ENCODE assay signal across 11 cellular contexts in the genomic region with DNA sequence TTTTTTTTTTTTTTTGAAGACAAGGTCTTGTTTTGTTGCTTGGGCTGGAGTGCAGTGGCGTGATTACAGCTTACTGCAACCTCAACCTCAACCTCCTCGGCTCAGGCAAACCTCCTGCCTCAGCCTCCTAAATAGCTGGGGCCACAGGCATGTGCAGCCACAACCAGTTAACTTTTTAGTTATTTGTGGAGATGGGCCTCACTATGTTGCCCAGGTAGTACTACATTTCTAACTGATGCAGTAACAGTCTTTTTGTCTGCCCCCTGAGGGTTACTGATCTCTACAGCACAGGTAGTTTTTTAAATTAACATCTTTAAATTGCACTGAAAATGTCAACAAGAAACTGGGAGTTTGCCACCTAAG. TPM values are rescaled to one million over a fixed set of nuclear protein-coding genes. Genes with fewer than 3 reads are reported as not detected.
DNase-seq lines count a peak whose midpoint lies in the region; ATAC-seq and TF ChIP-seq lines count a peak whose summit lies in the region.
"Had no signal": no experiment of that assay in that cellular context is flagged by ENCODE, and none has a peak within 500 bp of the region (broad histone marks: within the 10 kb centered on the region; RNA-seq: fewer than 3 reads in every experiment).

No MANE protein-coding gene starts in this region.

- H3K9me3 Mint-ChIP-seq in CD4-positive, alpha-beta memory T cell = no peaks in the 10 kb centered on the region

- no peaks in the 10 kb centered on the region for H3K27me3 Mint-ChIP-seq in CD4-positive, alpha-beta memory T cell
- no peaks in the 10 kb centered on the region for H3K27me3 Mint-ChIP-seq in T-helper 17 cell

- H3K27ac Mint-ChIP-seq in CD4-positive, alpha-beta memory T cell = peak overlapping the region in 5 of 7 donors; percentile 35 to 98 (median 81)
- H3K27ac Mint-ChIP-seq in T-helper 17 cell = peak overlapping the region; percentile 93

- H3K27me3 ChIP-seq in CD4-positive, alpha-beta memory T cell (ENCODE audit: insufficient read depth, low read length) = no peaks in the 10 kb centered on the region
- H3K27me3 ChIP-seq in left lung = no peaks in the 10 kb centered on the region
- no peaks in the 10 kb centered on the region for H3K27me3 ChIP-seq in adrenal gland
- H3K27me3 ChIP-seq: colonic mucosa had no signal

- TF ChIP-seq CTCF in 22Rv1 (IDR thresholded peaks at IDR 0.05) = no peak
- no peak for TF ChIP-seq CTCF in left lung (IDR thresholded peaks at IDR 0.05)
- no peak for TF ChIP-seq CTCF in adrenal gland (IDR thresholded peaks at IDR 0.05)

- CTCF ChIA-PET in CD4-positive, alpha-beta memory T cell (lab: Charles Lee; ENCODE audit: partially characterized antibody) = no interaction called here

- peaks cover 36 to 72% (median 51%) of the 10 kb centered on the region in 4 donors for H3K4me1 Mint-ChIP-seq in CD4-positive, alpha-beta memory T cell
- peaks cover 47% of the 10 kb centered on the region for H3K4me1 Mint-ChIP-seq in T-helper 17 cell

- WGBS in adrenal gland, 4 donors = 89 to 98% (median 94%) methylated on average over 2 of the region's 2 CpGs

- POLR2A ChIA-PET in CD4-positive, alpha-beta memory T cell (lab: Charles Lee; ENCODE audit: partially characterized antibody) = interaction anchor here (0.6 to 0.8 kb wide), 2 partner anchors 165 to 1708 kb away, joined by 3 to 4 read pairs; partner anchors contain the start of gene LRCH3

- ATAC-seq in T-helper 17 cell = no peak
- ATAC-seq in left lung = no peak
- ATAC-seq in GM19397 (IDR thresholded peaks at IDR 0.05; ENCODE audit: unreplicated experiment) = no peak
- ATAC-seq in GM18858 (IDR thresholded peaks at IDR 0.05; ENCODE audit: unreplicated experiment) = no peak

- H3K4me3 Mint-ChIP-seq in CD4-positive, alpha-beta memory T cell = peak overlapping the region in 1 of 8 donors; percentile 11
- H3K4me3 Mint-ChIP-seq in T-helper 17 cell = no peak overlapping the region

- no peak for DNase-seq in CD4-positive, alpha-beta memory T cell
- DNase-seq in T-helper 17 cell (no peak), left lung (no peak), cerebellar nuclear complex (lab: John Stamatoyannopoulos, UW) (no peak), adrenal gland (no peak)
- DNase-seq: activated CD4-positive, alpha-beta T cell treated with anti-CD3 and anti-CD28 coated beads for 48 hours; activated naive CD4-positive, alpha-beta T cell; colonic mucosa had no signal

- peak overlapping the region; percentile 75 for H3K27ac ChIP-seq in 22Rv1
- peak overlapping the region; percentile 7 for H3K27ac ChIP-seq in CD4-positive, alpha-beta memory T cell (ENCODE audit: low read depth, low read length)
- peak overlapping the region; percentile 84 to 86 for H3K27ac ChIP-seq in left lung
- peak overlapping the region in 2 of 5 donors; percentile 60 to 66 for H3K27ac ChIP-seq in adrenal gland
- H3K27ac ChIP-seq: colonic mucosa had no signal

- no peak for TF ChIP-seq POLR2A in adrenal gland (IDR thresholded peaks at IDR 0.05)

- H3K4me3 ChIP-seq in CD4-positive, alpha-beta memory T cell (ENCODE audit: low read length in 2 of 2) = no peak overlapping the region
- H3K4me3 ChIP-seq in left lung = no peak overlapping the region
- H3K4me3 ChIP-seq in adrenal gland = no peak overlapping the region
- H3K4me3 ChIP-seq: colonic mucosa had no signal

- H3K36me3 ChIP-seq in CD4-positive, alpha-beta memory T cell (ENCODE audit: insufficient read depth, low read length) = peaks cover 50% of the 10 kb centered on the region
- H3K36me3 ChIP-seq in left lung = peaks cover 10 to 54% of the 10 kb centered on the region in 2 donors
- H3K36me3 ChIP-seq in adrenal gland (replicated peaks in 1 of 2) = peaks cover 0 to 54% of the 10 kb centered on the region in 2 donors

- H3K36me3 Mint-ChIP-seq in CD4-positive, alpha-beta memory T cell = peaks cover 41 to 66% of the 10 kb centered on the region in 2 donors
- peaks cover 5% of the 10 kb centered on the region for H3K36me3 Mint-ChIP-seq in T-helper 17 cell (ENCODE audit: low read depth)

- peaks cover 63% of the 10 kb centered on the region for H3K4me1 ChIP-seq in CD4-positive, alpha-beta memory T cell (ENCODE audit: insufficient read depth, low read length)
- peaks cover 44 to 82% of the 10 kb centered on the region in 2 donors for H3K4me1 ChIP-seq in left lung
- H3K4me1 ChIP-seq in adrenal gland (replicated peaks in 1 of 2) = peaks cover 35 to 62% of the 10 kb centered on the region in 2 donors

- intact Hi-C loops in CD4-positive, alpha-beta memory T cell (cut with micrococcal nuclease) = loop anchor here (10.0 kb wide), 1 partner anchor 402 kb away; the partner anchor contains the start of gene BDH1
- intact Hi-C loops in left lung (cut with DNase I) (no loop called here), adrenal gland (cut with DNase I) (no loop called here)

- no peaks in the 10 kb centered on the region for H3K9me3 ChIP-seq in CD4-positive, alpha-beta memory T cell (ENCODE audit: control insufficient read depth in 1 of 2, low read length in 2 of 2)
- H3K9me3 ChIP-seq in T-helper 17 cell (ENCODE audit: control insufficient read depth, low read length, poor library complexity, severe bottlenecking) (no peaks in the 10 kb centered on the region), left lung (no peaks in the 10 kb centered on the region), adrenal gland (replicated peaks in 1 of 3) (no peaks in the 10 kb centered on the region)
- H3K9me3 ChIP-seq: colonic mucosa had no signal

RNA-seq across cellular contexts. Expression of gene LMLN, which starts 3.4 kb away (rescaled TPM):
- total RNA-seq in CD4-positive, alpha-beta memory T cell = 1 to 10 TPM; 5.9 to 6.5 TPM
- polyA plus RNA-seq in CD4-positive, alpha-beta memory T cell = 1 to 10 TPM; 1.9 to 3.0 TPM
- total RNA-seq in T-helper 17 cell (1 to 10 TPM; 3.2 to 4.4 TPM), left lung (10 to 100 TPM in 1 of 2 donors, 1 to 10 TPM in 1; 9.7 to 10.3 TPM), adrenal gland (10 to 100 TPM in 2 of 8 donors, 1 to 10 TPM in 6; 3.0 to 11.2 (median 7.2) TPM)
- 1 to 10 TPM; 3.3 to 6.7 (median 3.6) TPM for polyA plus RNA-seq in adrenal gland

RNA-seq across cellular contexts. Expression of gene RPL35A, which starts 6.6 kb away (rescaled TPM):
- total RNA-seq in CD4-positive, alpha-beta memory T cell = 1,000 to 10,000 TPM; 1,716 to 1,772 TPM
- 1,000 to 10,000 TPM; 1,277 to 2,056 TPM for polyA plus RNA-seq in CD4-positive, alpha-beta memory T cell
- total RNA-seq in T-helper 17 cell (1,000 to 10,000 TPM; 1,671 to 1,728 TPM), left lung (100 to 1,000 TPM; 684 to 736 TPM), adrenal gland (1,000 to 10,000 TPM in 4 of 8 donors, 100 to 1,000 TPM in 4; 564 to 1,096 (median 942) TPM)
- polyA plus RNA-seq in adrenal gland = 1,000 to 10,000 TPM in 2 of 3 donors, 100 to 1,000 TPM in 1; 944 to 1,561 (median 1,277) TPM
